Comparison of ENCODE assay signal across 8 cellular contexts in the genomic region with DNA sequence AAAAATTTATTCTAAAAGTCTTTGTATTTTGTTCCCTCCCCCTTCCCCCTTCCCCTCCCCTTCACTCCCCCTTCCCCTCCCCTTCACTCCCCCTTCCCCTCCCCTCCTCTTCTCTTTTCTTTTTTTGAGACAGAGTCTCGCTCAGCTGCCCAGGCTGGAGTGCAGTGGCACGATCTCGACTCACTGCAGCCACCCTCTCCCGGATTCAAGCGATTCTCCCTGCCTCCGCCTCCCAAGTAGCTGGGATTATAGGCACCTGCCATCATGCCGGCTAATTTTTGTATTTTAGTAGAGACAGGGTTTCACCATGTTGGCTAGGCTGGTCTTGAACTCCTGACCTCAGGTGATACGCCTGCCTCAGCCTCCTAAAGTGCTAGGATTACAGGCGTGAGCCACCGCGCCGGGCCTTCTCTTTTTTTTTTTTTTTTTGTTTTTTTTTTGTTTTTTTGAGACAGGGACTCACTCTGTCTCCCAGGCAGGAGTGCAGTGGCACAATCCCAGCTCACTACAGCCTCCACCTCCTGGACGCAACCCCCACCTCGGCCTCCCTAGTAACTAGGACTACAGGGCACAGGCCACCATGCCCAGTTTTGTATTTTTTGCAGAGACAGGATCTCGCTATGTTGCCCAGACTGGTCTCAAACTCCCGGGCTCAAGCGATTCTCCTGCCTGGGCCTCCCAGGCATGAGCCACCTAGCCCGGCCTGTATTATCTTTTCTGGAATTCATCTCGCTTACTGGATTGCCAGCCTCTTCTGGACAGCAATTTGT. TPM values are rescaled to one million over a fixed set of nuclear protein-coding genes. Genes with fewer than 3 reads are reported as not detected.
DNase-seq lines count a peak whose midpoint lies in the region; ATAC-seq and TF ChIP-seq lines count a peak whose summit lies in the region.

No MANE protein-coding gene starts in this region.

- peaks cover 10% of the 10 kb centered on the region for H3K79me2 ChIP-seq in ACC112 (ENCODE audit: control insufficient read depth, insufficient read depth, low read length, unreplicated experiment)

- H3K9me3 ChIP-seq in HUES64 (ENCODE audit: insufficient read depth, low read depth, low read length) (no peaks in the 10 kb centered on the region), mucosa of descending colon (no peaks in the 10 kb centered on the region)

- peak overlapping the region; percentile 92 to 99 (median 97) for H3K4me3 Mint-ChIP-seq in brain

- no peaks in the 10 kb centered on the region for H3K27me3 ChIP-seq in ACC112 (ENCODE audit: insufficient read depth, low read length)
- H3K27me3 ChIP-seq in HUES64 (ENCODE audit: insufficient read depth, low read length) = no peaks in the 10 kb centered on the region

- peak overlapping the region; percentile 99 for H2AFZ ChIP-seq in ACC112 (ENCODE audit: low read length, unreplicated experiment)

- H3K9ac ChIP-seq in HUES64 (ENCODE audit: low read depth, low read length) = peak overlapping the region; percentile 91; the same call in 1 of the 2 replicates

- TF ChIP-seq CTCF in brain (conservative IDR thresholded peaks at IDR 0.05) = no peak
- no peak for TF ChIP-seq CTCF in mucosa of descending colon (IDR thresholded peaks at IDR 0.05)

- ATAC-seq in mucosa of descending colon = no peak
- no peak for ATAC-seq in HG02973 (IDR thresholded peaks at IDR 0.05; ENCODE audit: unreplicated experiment)

- 91% methylated on average over 15 of the region's 19 CpGs for WGBS in HUES64

- intact Hi-C loops in mucosa of descending colon (cut with DNase I, micrococcal nuclease) = no loop called here

- H3K36me3 ChIP-seq in ACC112 (ENCODE audit: insufficient read depth, low read length) (no peaks in the 10 kb centered on the region), HUES64 (ENCODE audit: insufficient read depth, low read length) (no peaks in the 10 kb centered on the region), mucosa of descending colon (ENCODE audit: low read depth) (peaks cover 5% of the 10 kb centered on the region)

- H3K36me3 Mint-ChIP-seq in brain = no peaks in the 10 kb centered on the region

- peak overlapping the region; percentile 68 to 100 (median 98) for H3K27ac Mint-ChIP-seq in brain

- DNase-seq in mucosa of descending colon = peak; percentile 7 to 55 (median 33)
- DNase-seq in NAMALWA (ENCODE audit: low spot score) = no peak
- DNase-seq in ecto neural progenitor cell (ENCODE audit: low spot score) = no peak
- no peak for DNase-seq in stimulated activated CD4-positive, alpha-beta T cell treated with anti-CD3 and anti-CD28 coated beads, Interleukin-2, amount 100 ng/mL, for 24 hours

- H3K4me3 ChIP-seq in ACC112 (ENCODE audit: low read depth, low read length) = peak overlapping the region; percentile 98
- peak overlapping the region; percentile 89 for H3K4me3 ChIP-seq in HUES64 (ENCODE audit: low read length)
- H3K4me3 ChIP-seq in mucosa of descending colon = no peak overlapping the region

- no peaks in the 10 kb centered on the region for H3K9me3 Mint-ChIP-seq in brain

- H3K4me1 Mint-ChIP-seq in brain = peaks cover 31% of the 10 kb centered on the region

- H3K27ac ChIP-seq in ACC112 (ENCODE audit: low read depth, low read length) (peak overlapping the region; percentile 85; the same call in 1 of the 2 replicates), HUES64 (ENCODE audit: low read depth, low read length) (no peak overlapping the region)

- no peaks in the 10 kb centered on the region for H3K27me3 Mint-ChIP-seq in brain

- no peaks in the 10 kb centered on the region for H3K4me1 ChIP-seq in ACC112 (ENCODE audit: control insufficient read depth, insufficient read depth, low read length, unreplicated experiment)
- peaks cover 6% of the 10 kb centered on the region; the same call in 1 of the 2 replicates for H3K4me1 ChIP-seq in HUES64 (ENCODE audit: insufficient read depth, low read length)
- H3K4me1 ChIP-seq in mucosa of descending colon (ENCODE audit: low read depth) = peaks cover 10% of the 10 kb centered on the region

RNA-seq across cellular contexts. Expression of a gene that starts 1.1 kb away (rescaled TPM):
- 4.3 TPM for polyA plus RNA-seq in HUES64 (2013, experiment 1 of 2)
- 5.1 TPM for polyA plus RNA-seq in HUES64 (2013, experiment 2 of 2)
- 3.7 TPM for polyA plus RNA-seq in brain (ENCODE audit: insufficient read depth, low read depth, low replicate concordance)
- 10 to 100 TPM in 2 of 3 donors, 1 to 10 TPM in 1; 8.4 to 11.7 (median 10.6) TPM for total RNA-seq in mucosa of descending colon

RNA-seq across cellular contexts. Expression of a gene that starts 32.9 kb away (rescaled TPM):
- 87.7 TPM for polyA plus RNA-seq in HUES64 (2013, experiment 1 of 2)
- polyA plus RNA-seq in HUES64 (2013, experiment 2 of 2) = 92.5 TPM
- 239 TPM for polyA plus RNA-seq in brain (ENCODE audit: insufficient read depth, low read depth, low replicate concordance)
- 100 to 1,000 TPM in 2 of 3 donors, 10 to 100 TPM in 1; 97.8 to 139 (median 103) TPM for total RNA-seq in mucosa of descending colon

Comparison
In these comparisons a context has a peak if more than half of its experiments do, and no peak if none do; other contexts are left out.
1. DNase-seq: peak in mucosa of descending colon (3 of 3); none in NAMALWA (single experiment), ecto neural progenitor cell (single experiment) and stimulated activated CD4-positive, alpha-beta T cell treated with anti-CD3 and anti-CD28 coated beads, Interleukin-2, amount 100 ng/mL, for 24 hours (0 of 2).